17 cellular contexts compared by ENCODE assay signal in the genomic region with DNA sequence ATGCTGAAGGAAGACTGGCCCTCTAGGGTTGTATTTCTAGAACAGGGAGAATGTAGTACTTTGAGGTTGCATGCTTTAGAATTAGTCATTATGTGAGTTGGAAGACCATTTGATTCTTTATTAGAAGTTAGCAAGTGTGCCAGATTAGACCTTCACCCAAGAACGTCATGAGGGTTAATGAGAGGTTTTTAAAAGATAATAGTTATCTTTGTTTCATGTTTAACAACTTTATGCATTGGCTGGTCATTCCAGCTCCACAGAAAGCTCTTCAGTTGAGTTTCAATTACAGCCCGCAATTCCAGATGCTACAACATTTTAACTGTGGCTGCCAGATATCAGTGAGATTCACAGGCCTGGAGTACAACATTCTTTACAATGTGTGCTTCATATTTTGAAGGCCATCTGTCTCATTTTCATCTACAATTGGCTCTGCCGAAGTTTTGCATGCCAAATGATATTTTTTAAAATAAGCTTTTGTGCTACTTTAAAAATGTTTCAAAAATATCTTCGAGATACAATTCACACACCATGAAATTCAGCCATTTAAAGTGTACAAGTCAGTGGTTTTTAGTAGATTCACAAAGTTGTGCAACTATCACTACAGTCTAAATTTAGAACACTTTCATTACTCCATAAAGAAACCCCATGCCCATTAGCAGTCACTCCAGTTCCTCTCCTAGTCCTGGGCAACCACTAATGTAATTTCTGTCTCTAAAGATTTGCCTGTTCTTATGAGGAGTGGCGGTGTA.
DNase-seq lines count a peak whose midpoint lies in the region; ATAC-seq, FAIRE-seq and TF ChIP-seq lines count a peak whose summit lies in the region.
"Had no signal": no experiment of that assay in that cellular context is flagged by ENCODE, and none has a peak within 500 bp of the region (broad histone marks: within the 10 kb centered on the region; RNA-seq: fewer than 3 reads in every experiment).

No MANE protein-coding gene starts in this region.

- H3K9me3 Mint-ChIP-seq in CD14-positive monocyte = peaks cover 0 to 5% (median 0%) of the 10 kb centered on the region in 7 donors
- H3K9me3 Mint-ChIP-seq in naive thymus-derived CD4-positive, alpha-beta T cell = peaks cover 0 to 11% (median 5%) of the 10 kb centered on the region in 11 donors

- DNase-seq in CD14-positive monocyte (ENCODE audit: low spot score) = no peak
- DNase-seq in NOMO-1 treated with DMSO at 0.1 percent for 48 hours (lab: John Stamatoyannopoulos, UW; ENCODE audit: unreplicated experiment) = peak; percentile 91
- DNase-seq in fibroblast of mammary gland (ENCODE audit: low read depth) = peak; percentile 15
- no peak for DNase-seq in naive thymus-derived CD4-positive, alpha-beta T cell
- DNase-seq in urothelium cell line (ENCODE audit: low spot score) = no peak
- DNase-seq in amniotic stem cell (lab: John Stamatoyannopoulos, UW) = no peak
- DNase-seq in upper lobe of left lung = no peak
- DNase-seq: activated naive CD8-positive, alpha-beta T cell treated with anti-CD3 and anti-CD28 coated beads for 36 hours; activated T-cell treated with anti-CD3 and anti-CD28 coated beads, Interleukin-2, amount 50 U/mL, for 48 hours; Calu3; natural killer cell; stimulated activated naive CD8-positive, alpha-beta T cell treated with anti-CD3 and anti-CD28 coated beads, Interleukin-15, amount 100 ng/mL, for 72 hours had no signal

- H3K27ac ChIP-seq in naive thymus-derived CD4-positive, alpha-beta T cell (ENCODE audit: low read depth, low read length) = no peak overlapping the region
- no peak overlapping the region for H3K27ac ChIP-seq in upper lobe of left lung

- POLR2A ChIA-PET in naive thymus-derived CD4-positive, alpha-beta T cell (lab: Charles Lee) = no interaction called here

- no peaks in the 10 kb centered on the region for H3K9me3 ChIP-seq in naive thymus-derived CD4-positive, alpha-beta T cell (ENCODE audit: control insufficient read depth in 2 of 3, low read length in 3 of 3)
- no peaks in the 10 kb centered on the region for H3K9me3 ChIP-seq in upper lobe of left lung

- no peak for TF ChIP-seq POLR2A in upper lobe of left lung (IDR thresholded peaks at IDR 0.05)

- H3K36me3 Mint-ChIP-seq in CD14-positive monocyte = peaks cover 12 to 19% of the 10 kb centered on the region in 2 donors
- peaks cover 7 to 43% (median 21%) of the 10 kb centered on the region in 5 donors for H3K36me3 Mint-ChIP-seq in naive thymus-derived CD4-positive, alpha-beta T cell
- H3K36me3 Mint-ChIP-seq: natural killer cell had no signal

- FAIRE-seq in urothelium cell line (lab: Jason Lieb, UNC) = no peak
- FAIRE-seq: frontal cortex, G401.6, GM12892 had no signal

- H3K4me1 ChIP-seq in naive thymus-derived CD4-positive, alpha-beta T cell (ENCODE audit: control insufficient read depth in 2 of 2, insufficient read depth in 2 of 2, low read length in 2 of 2) = no peaks in the 10 kb centered on the region
- peaks cover 0 to 4% (median 2%) of the 10 kb centered on the region in 4 donors for H3K4me1 ChIP-seq in upper lobe of left lung

- no peak for TF ChIP-seq EP300 in upper lobe of left lung (IDR thresholded peaks at IDR 0.05)

- 67 to 76% methylated on average over 5 of the region's 5 CpGs for WGBS in upper lobe of left lung, 2 donors

- intact Hi-C loops in CD14-positive monocyte (cut with micrococcal nuclease) = no loop called here
- intact Hi-C loops in naive thymus-derived CD4-positive, alpha-beta T cell (cut with micrococcal nuclease) = no loop called here

- peak overlapping the region; percentile 41 to 89 (median 79) for H3K27ac Mint-ChIP-seq in CD14-positive monocyte
- H3K27ac Mint-ChIP-seq in naive thymus-derived CD4-positive, alpha-beta T cell = no peak overlapping the region
- H3K27ac Mint-ChIP-seq: activated naive CD8-positive, alpha-beta T cell treated with anti-CD3 and anti-CD28 coated beads for 36 hours; natural killer cell; stimulated activated naive CD8-positive, alpha-beta T cell treated with anti-CD3 and anti-CD28 coated beads, Interleukin-15, amount 100 ng/mL, for 72 hours had no signal

- no peaks in the 10 kb centered on the region for H3K27me3 ChIP-seq in naive thymus-derived CD4-positive, alpha-beta T cell (ENCODE audit: control insufficient read depth in 2 of 2, insufficient read depth in 2 of 2, low read length in 2 of 2)
- no peaks in the 10 kb centered on the region for H3K27me3 ChIP-seq in upper lobe of left lung

- ATAC-seq in naive thymus-derived CD4-positive, alpha-beta T cell = peak; percentile 32
- ATAC-seq in HG03457 (IDR thresholded peaks at IDR 0.05; ENCODE audit: unreplicated experiment) = no peak
- ATAC-seq in upper lobe of left lung (ENCODE audit: low FRiP score in 2 of 2) = no peak
- ATAC-seq: natural killer cell; SK-N-SH treated with all-trans-retinoic acid at 6 μM for 48 hours; stimulated activated naive CD8-positive, alpha-beta T cell treated with anti-CD3 and anti-CD28 coated beads, Interleukin-15, amount 100 ng/mL, for 72 hours had no signal

- no peak overlapping the region for H3K4me3 ChIP-seq in fibroblast of mammary gland (ENCODE audit: control insufficient read depth, low read depth, low read length)
- H3K4me3 ChIP-seq in naive thymus-derived CD4-positive, alpha-beta T cell (ENCODE audit: low read length) = no peak overlapping the region
- H3K4me3 ChIP-seq in upper lobe of left lung = no peak overlapping the region

- H3K27me3 Mint-ChIP-seq in CD14-positive monocyte (ENCODE audit: low read depth in 3 of 3) = no peaks in the 10 kb centered on the region
- H3K27me3 Mint-ChIP-seq in naive thymus-derived CD4-positive, alpha-beta T cell = no peaks in the 10 kb centered on the region
- H3K27me3 Mint-ChIP-seq: activated naive CD8-positive, alpha-beta T cell treated with anti-CD3 and anti-CD28 coated beads for 36 hours; stimulated activated naive CD8-positive, alpha-beta T cell treated with anti-CD3 and anti-CD28 coated beads, Interleukin-15, amount 100 ng/mL, for 72 hours had no signal

- CTCF ChIA-PET in naive thymus-derived CD4-positive, alpha-beta T cell (lab: Charles Lee) = no interaction called here

- no peak for TF ChIP-seq CTCF in CD14-positive monocyte (IDR thresholded peaks at IDR 0.05)
- no peak for TF ChIP-seq CTCF in fibroblast of mammary gland (conservative IDR thresholded peaks at IDR 0.05; ENCODE audit: control insufficient read depth, insufficient read depth, low read depth, low read length)
- no peak for TF ChIP-seq CTCF in upper lobe of left lung (IDR thresholded peaks at IDR 0.05)

- peak overlapping the region in 1 of 2 donors; percentile 48 for H3K4me3 Mint-ChIP-seq in CD14-positive monocyte
- no peak overlapping the region for H3K4me3 Mint-ChIP-seq in naive thymus-derived CD4-positive, alpha-beta T cell
- H3K4me3 Mint-ChIP-seq: activated naive CD8-positive, alpha-beta T cell treated with anti-CD3 and anti-CD28 coated beads for 36 hours; natural killer cell; stimulated activated naive CD8-positive, alpha-beta T cell treated with anti-CD3 and anti-CD28 coated beads, Interleukin-15, amount 100 ng/mL, for 72 hours had no signal

- H3K4me1 Mint-ChIP-seq in CD14-positive monocyte = peaks cover 24% of the 10 kb centered on the region
- peaks cover 0 to 1% (median 0%) of the 10 kb centered on the region in 7 donors for H3K4me1 Mint-ChIP-seq in naive thymus-derived CD4-positive, alpha-beta T cell
- H3K4me1 Mint-ChIP-seq: activated naive CD8-positive, alpha-beta T cell treated with anti-CD3 and anti-CD28 coated beads for 36 hours; stimulated activated naive CD8-positive, alpha-beta T cell treated with anti-CD3 and anti-CD28 coated beads, Interleukin-15, amount 100 ng/mL, for 72 hours had no signal

- no peaks in the 10 kb centered on the region for H3K36me3 ChIP-seq in naive thymus-derived CD4-positive, alpha-beta T cell (ENCODE audit: control insufficient read depth in 2 of 3, insufficient read depth in 3 of 3, low read length in 3 of 3)
- H3K36me3 ChIP-seq in upper lobe of left lung = no peaks in the 10 kb centered on the region

Comparison
In these comparisons a context has a peak if more than half of its experiments do, and no peak if none do; other contexts are left out.
1. DNase-seq: peak in NOMO-1 treated with DMSO at 0.1 percent for 48 hours (single experiment) and fibroblast of mammary gland (single experiment); none in CD14-positive monocyte (single experiment), naive thymus-derived CD4-positive, alpha-beta T cell (0 of 9), urothelium cell line (single experiment), amniotic stem cell (single experiment) and upper lobe of left lung (0 of 2).
2. H3K27ac Mint-ChIP-seq: peak in CD14-positive monocyte (7 of 7); none in naive thymus-derived CD4-positive, alpha-beta T cell (0 of 9).